9 cellular contexts compared by ENCODE assay signal in the genomic region with DNA sequence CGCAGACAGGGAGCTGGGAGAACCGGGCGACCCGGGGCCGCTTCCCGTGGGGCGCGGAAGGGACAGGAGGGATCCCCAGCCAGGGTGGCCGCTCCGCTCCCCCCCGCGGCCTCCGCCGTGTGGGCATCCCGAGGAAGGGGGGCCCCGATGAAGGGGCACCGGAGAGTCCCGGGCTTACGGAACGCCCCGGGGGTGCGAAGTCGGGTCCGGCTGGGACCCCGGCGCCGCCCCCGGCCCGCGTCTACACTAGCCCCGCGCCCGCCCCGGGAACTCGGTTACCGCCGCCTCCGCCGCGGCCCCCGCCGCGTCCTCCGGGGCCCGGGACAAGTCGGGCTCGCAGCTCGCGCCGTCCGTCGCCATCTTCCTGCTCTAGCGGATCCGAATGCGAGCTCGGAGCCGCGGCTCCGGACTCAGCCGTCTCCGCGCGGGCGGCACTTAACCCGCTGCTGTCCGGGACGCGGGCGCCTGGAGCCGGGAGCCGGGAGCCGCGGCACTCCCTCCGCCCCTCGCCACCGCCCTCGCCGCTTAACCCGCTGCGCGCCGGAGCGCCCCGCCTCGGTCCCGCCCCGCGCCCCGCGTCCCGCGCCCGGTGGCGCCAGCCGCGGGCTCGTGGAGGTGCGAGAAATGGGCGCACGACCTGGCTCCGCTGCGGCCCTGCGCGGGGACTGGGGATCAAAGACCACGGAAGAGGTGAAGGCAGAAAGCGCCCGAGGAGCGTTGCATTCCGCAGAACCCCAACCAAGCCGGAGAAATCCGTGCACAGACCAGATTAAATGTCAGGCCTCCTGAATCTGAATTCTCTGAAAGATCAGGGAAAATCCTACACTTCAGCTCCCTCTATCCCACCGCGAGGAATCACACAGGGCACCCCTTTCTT. TPM values are rescaled to one million over a fixed set of nuclear protein-coding genes. Genes with fewer than 3 reads are reported as not detected.
DNase-seq lines count a peak whose midpoint lies in the region; ATAC-seq, FAIRE-seq and TF ChIP-seq lines count a peak whose summit lies in the region.
"Had no signal": no experiment of that assay in that cellular context is flagged by ENCODE, and none has a peak within 500 bp of the region (broad histone marks: within the 10 kb centered on the region; RNA-seq: fewer than 3 reads in every experiment).

A gene with protein sequence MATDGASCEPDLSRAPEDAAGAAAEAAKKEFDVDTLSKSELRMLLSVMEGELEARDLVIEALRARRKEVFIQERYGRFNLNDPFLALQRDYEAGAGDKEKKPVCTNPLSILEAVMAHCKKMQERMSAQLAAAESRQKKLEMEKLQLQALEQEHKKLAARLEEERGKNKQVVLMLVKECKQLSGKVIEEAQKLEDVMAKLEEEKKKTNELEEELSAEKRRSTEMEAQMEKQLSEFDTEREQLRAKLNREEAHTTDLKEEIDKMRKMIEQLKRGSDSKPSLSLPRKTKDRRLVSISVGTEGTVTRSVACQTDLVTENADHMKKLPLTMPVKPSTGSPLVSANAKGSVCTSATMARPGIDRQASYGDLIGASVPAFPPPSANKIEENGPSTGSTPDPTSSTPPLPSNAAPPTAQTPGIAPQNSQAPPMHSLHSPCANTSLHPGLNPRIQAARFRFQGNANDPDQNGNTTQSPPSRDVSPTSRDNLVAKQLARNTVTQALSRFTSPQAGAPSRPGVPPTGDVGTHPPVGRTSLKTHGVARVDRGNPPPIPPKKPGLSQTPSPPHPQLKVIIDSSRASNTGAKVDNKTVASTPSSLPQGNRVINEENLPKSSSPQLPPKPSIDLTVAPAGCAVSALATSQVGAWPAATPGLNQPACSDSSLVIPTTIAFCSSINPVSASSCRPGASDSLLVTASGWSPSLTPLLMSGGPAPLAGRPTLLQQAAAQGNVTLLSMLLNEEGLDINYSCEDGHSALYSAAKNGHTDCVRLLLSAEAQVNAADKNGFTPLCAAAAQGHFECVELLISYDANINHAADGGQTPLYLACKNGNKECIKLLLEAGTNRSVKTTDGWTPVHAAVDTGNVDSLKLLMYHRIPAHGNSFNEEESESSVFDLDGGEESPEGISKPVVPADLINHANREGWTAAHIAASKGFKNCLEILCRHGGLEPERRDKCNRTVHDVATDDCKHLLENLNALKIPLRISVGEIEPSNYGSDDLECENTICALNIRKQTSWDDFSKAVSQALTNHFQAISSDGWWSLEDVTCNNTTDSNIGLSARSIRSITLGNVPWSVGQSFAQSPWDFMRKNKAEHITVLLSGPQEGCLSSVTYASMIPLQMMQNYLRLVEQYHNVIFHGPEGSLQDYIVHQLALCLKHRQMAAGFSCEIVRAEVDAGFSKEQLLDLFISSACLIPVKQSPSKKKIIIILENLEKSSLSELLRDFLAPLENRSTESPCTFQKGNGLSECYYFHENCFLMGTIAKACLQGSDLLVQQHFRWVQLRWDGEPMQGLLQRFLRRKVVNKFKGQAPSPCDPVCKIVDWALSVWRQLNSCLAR (N-terminal part only) (minus strand): TSS at position 386 of the 877 bp plus-strand sequence. CDS start 26 bp downstream, at position 360.

- H3K9me1 ChIP-seq in K562 (ENCODE audit: control insufficient read depth, insufficient read depth, low read length): no peaks in the 10 kb centered on the region

- H3K4me3 ChIP-seq in K562 (peak within 1 kb of the TSS; percentile 9; the same call in 1 of the 2 replicates), iPS DF 6.9 (ENCODE audit: low read length) (peak within 1 kb of the TSS; percentile 83)

- H3K9me3 ChIP-seq in K562 (replicated peaks; ENCODE audit: control insufficient read depth, insufficient read depth, low read depth, low read length) (no peaks in the 10 kb centered on the region), iPS DF 6.9 (ENCODE audit: control insufficient read depth, insufficient read depth, low read length) (no peaks in the 10 kb centered on the region)
- H3K9me3 ChIP-seq: neutrophil had no signal

- peak; percentile 55 for DNase-seq in activated CD8-positive, alpha-beta memory T cell treated with anti-CD3 and anti-CD28 coated beads for 24 hours
- no peak for DNase-seq in activated CD8-positive, alpha-beta memory T cell treated with anti-CD3 and anti-CD28 coated beads, Interleukin-2, amount 50 U/mL, for 4 hours
- DNase-seq in NCI-H1930 (lab: John Stamatoyannopoulos, UW) (peak; percentile 29 to 32), K562 (ENCODE audit: extremely low read depth in 1 of 4, low spot score in 3 of 4) (peak in 2 of 4 experiments; percentile 5 to 17), iPS DF 6.9 (ENCODE audit: low read depth, low spot score) (no peak), renal cortical epithelial cell (ENCODE audit: low read depth) (peak; percentile 22)

- H3K27ac ChIP-seq in K562 (ENCODE audit: extremely low read depth, low read depth, low read length) (no peak within 1 kb of the TSS), iPS DF 6.9 (ENCODE audit: low read length) (no peak within 1 kb of the TSS)
- H3K27ac ChIP-seq: neutrophil had no signal

- H3K9ac ChIP-seq in K562 (ENCODE audit: insufficient read depth in 1 of 2, low read depth in 2 of 2, low read length in 2 of 2): no peak within 1 kb of the TSS

- H4K20me1 ChIP-seq in K562 (replicated peaks; ENCODE audit: control insufficient read depth, insufficient read depth, low read length): no peaks in the 10 kb centered on the region

- ATAC-seq in K562: peak; percentile 64
- no peak for ATAC-seq in HG03097 (IDR thresholded peaks at IDR 0.05; ENCODE audit: low FRiP score, unreplicated experiment)
- no peak for ATAC-seq in activated CD4-positive, CD25-positive, alpha-beta regulatory T cell treated with anti-CD3 and anti-CD28 coated beads, Interleukin-2, amount 50 U/mL, for 24 hours

- no peak for TF ChIP-seq RAD21 in K562 (CRISPR knock-in tag; conservative IDR thresholded peaks at IDR 0.05 in 1 of 2, IDR thresholded peaks at IDR 0.05 in 1 of 2)

- TF ChIP-seq CTCF in K562 (IDR thresholded peaks at IDR 0.05 in 2 of 3, conservative IDR thresholded peaks at IDR 0.05 in 1 of 3; ENCODE audit: insufficient read depth in 2 of 3, low read depth in 1 of 3, low read length in 3 of 3): no peak

- no peak within 1 kb of the TSS for H2AFZ ChIP-seq in K562 (ENCODE audit: low read depth, low read length)

- POLR2A ChIA-PET in K562 (lab: Yijun Ruan, JAX): interaction anchor here (1.3 kb wide), 1 partner anchor 10 kb away, joined by 3 read pairs; no protein-coding TSS in a partner anchor

- H3K4me2 ChIP-seq in K562 (ENCODE audit: insufficient read depth, low read length): no peak within 1 kb of the TSS

- H3K79me2 ChIP-seq in K562 (ENCODE audit: control insufficient read depth, insufficient read depth, low read length): no peaks in the 10 kb centered on the region

- no peak for TF ChIP-seq POLR2A in K562 (conservative IDR thresholded peaks at IDR 0.05)

- TF ChIP-seq EP300 in K562 (IDR thresholded peaks at IDR 0.05; ENCODE audit: low read length): no peak

- peaks cover 16 to 26% of the 10 kb centered on the region in 2 experiments; a peak in 4 of 5 replicates for H3K27me3 ChIP-seq in K562 (ENCODE audit: control insufficient read depth in 2 of 2, insufficient read depth in 2 of 2, low read length in 2 of 2)
- no peaks in the 10 kb centered on the region for H3K27me3 ChIP-seq in iPS DF 6.9 (ENCODE audit: control insufficient read depth, insufficient read depth, low read length)

- peaks cover 0 to 12% of the 10 kb centered on the region in 2 experiments; a peak in 2 of 5 replicates for H3K4me1 ChIP-seq in K562 (replicated peaks in 1 of 2; ENCODE audit: control insufficient read depth in 2 of 2, insufficient read depth in 2 of 2, low read length in 2 of 2)
- no peaks in the 10 kb centered on the region for H3K4me1 ChIP-seq in iPS DF 6.9 (ENCODE audit: control insufficient read depth, insufficient read depth, low read length)

- intact Hi-C loops in K562 (cut with micrococcal nuclease): no loop called here

- FAIRE-seq in K562 (lab: Jason Lieb, UNC): no peak

- no TSS peak for BruUV-seq in K562 (replicated peaks; lab: Mats Ljungman, UMichigan)

- WGBS in K562 (ENCODE audit: insufficient coverage, low coverage, missing lambda C conversion rate): 25% methylated on average over 80 of the region's 113 CpGs
- WGBS in iPS DF 6.9 (ENCODE audit: insufficient coverage, insufficient read length): no CpG with 5 or more reads among the region's 113 CpGs

- CTCF ChIA-PET in K562 (lab: Yijun Ruan, JAX; ENCODE audit: low intra/inter-chr PET ratio): no interaction called here

- in situ Hi-C loops in K562 (cut with MboI): no loop called here

- H3K36me3 ChIP-seq in K562 (ENCODE audit: control insufficient read depth, insufficient read depth, low read length): no peaks in the 10 kb centered on the region
- no peaks in the 10 kb centered on the region for H3K36me3 ChIP-seq in iPS DF 6.9 (ENCODE audit: control insufficient read depth, insufficient read depth, low read length)
- H3K36me3 ChIP-seq: neutrophil had no signal

TF ChIP-seq in K562, 482 proteins besides CTCF, POLR2A, EP300 and RAD21 (continues in another document):
- TF ChIP-seq, protein P1, sequence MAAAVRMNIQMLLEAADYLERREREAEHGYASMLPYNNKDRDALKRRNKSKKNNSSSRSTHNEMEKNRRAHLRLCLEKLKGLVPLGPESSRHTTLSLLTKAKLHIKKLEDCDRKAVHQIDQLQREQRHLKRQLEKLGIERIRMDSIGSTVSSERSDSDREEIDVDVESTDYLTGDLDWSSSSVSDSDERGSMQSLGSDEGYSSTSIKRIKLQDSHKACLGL (CRISPR knock-in tag; IDR thresholded peaks at IDR 0.05; ENCODE audit: borderline replicate concordance, poor library complexity, severe bottlenecking): no peak

RNA-seq across cellular contexts. Expression of the gene that starts here (rescaled TPM):
- not detected in 2 replicates for total RNA-seq in K562 (2011; cell fraction: chromatin; rRNA removed; ENCODE audit: low replicate concordance)
- total RNA-seq in K562 (2011; cell fraction: nucleolus; rRNA removed): not detected in 2 replicates
- total RNA-seq in K562 (2011; cell fraction: nucleoplasm; rRNA removed): not detected in 2 replicates
- total RNA-seq in K562 (2014; rRNA removed) (0.05 TPM in 1 of 2 replicates, not detected in the other), K562 (2014; rRNA removed; fragmentation: Illumina TruSeq; extraction: Trizol) (not detected in 2 replicates), K562 (2015; rRNA removed; fragmentation: Illumina TruSeq; extraction: Trizol) (0.11 TPM in 1 of 2 replicates, not detected in the other), K562 (2021) (0.09 TPM in 1 of 2 replicates, not detected in the other), renal cortical epithelial cell (4.3 and 47.5 TPM in 2 replicates)
- polyA plus RNA-seq in K562 (2011; rRNA removed) (not detected in 2 replicates), K562 (2014; fragmentation: Illumina TruSeq; extraction: Trizol) (not detected in 2 replicates), K562 (2014; fragmentation: Nextera tagmentation; extraction: Ambion mirVana) (not detected), K562 (2014; rRNA removed) (not detected in 2 replicates)
- polyA plus RNA-seq in K562 (2011; cell fraction: cytosol; rRNA removed): 0.01 TPM in 1 of 2 replicates, not detected in the other
- not detected in 2 replicates for polyA plus RNA-seq in K562 (2011; cell fraction: nucleus; rRNA removed)
- not detected in 2 replicates for polyA plus RNA-seq in K562 (2012)
- polyA minus RNA-seq in K562 (2011; rRNA and poly(A)+ RNA removed): 0.04 TPM in 1 of 2 replicates, not detected in the other
- not detected in 2 replicates for polyA minus RNA-seq in K562 (2011; cell fraction: cytosol; rRNA and poly(A)+ RNA removed)
- not detected in 2 replicates for polyA minus RNA-seq in K562 (2011; cell fraction: nucleus; rRNA and poly(A)+ RNA removed)

Comparison
In these comparisons a context has a peak if more than half of its experiments do, and no peak if none do; other contexts are left out.
1. DNase-seq: peak in activated CD8-positive, alpha-beta memory T cell treated with anti-CD3 and anti-CD28 coated beads for 24 hours (single experiment), NCI-H1930 (2 of 2) and renal cortical epithelial cell (single experiment); none in activated CD8-positive, alpha-beta memory T cell treated with anti-CD3 and anti-CD28 coated beads, Interleukin-2, amount 50 U/mL, for 4 hours (single experiment) and iPS DF 6.9 (single experiment).
2. Peak in ATAC-seq and H3K4me3 ChIP-seq in K562; RNA of the gene not detected or under 1 TPM.